ENCODE assay signal across 26 cellular contexts in the genomic region with DNA sequence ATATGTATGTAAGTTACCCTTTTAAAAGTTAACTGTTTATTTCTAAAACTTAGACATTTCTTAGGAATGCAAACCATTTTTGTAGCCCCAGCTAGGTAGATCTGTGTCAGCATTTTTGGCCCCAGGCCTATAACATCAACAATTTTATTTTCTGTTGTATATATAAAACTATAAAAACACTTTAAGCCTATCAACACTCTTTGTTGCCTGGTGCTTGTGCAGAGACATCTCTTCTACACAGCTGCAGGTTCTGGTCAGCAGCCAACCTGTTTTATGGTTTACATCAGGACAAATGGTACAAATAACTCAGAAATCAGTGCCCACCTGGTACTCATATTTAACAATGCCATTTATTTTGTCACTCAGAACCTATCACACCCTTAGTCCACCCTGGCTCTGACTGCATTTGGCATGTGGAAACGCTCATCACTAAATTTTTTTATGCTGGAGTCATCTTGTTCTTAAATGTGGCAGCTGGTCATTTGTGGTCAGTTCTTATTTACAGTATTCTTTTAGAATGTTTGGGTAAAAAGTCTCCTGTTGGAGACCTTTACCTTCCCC.
DNase-seq lines count a peak whose midpoint lies in the region; ATAC-seq, FAIRE-seq and TF ChIP-seq lines count a peak whose summit lies in the region.
"Had no signal": no experiment of that assay in that cellular context is flagged by ENCODE, and none has a peak within 500 bp of the region (broad histone marks: within the 10 kb centered on the region; RNA-seq: fewer than 3 reads in every experiment).

No MANE protein-coding gene starts in this region.

- H4K20me1 ChIP-seq in astrocyte (ENCODE audit: insufficient read depth, low read length), result no peaks in the 10 kb centered on the region
- H4K20me1 ChIP-seq in osteoblast (ENCODE audit: insufficient read depth, low read length), result no peaks in the 10 kb centered on the region

- no peaks in the 10 kb centered on the region for H3K27me3 ChIP-seq in BJ (ENCODE audit: control insufficient read depth, insufficient read depth, low read length)
- H3K27me3 ChIP-seq in astrocyte (ENCODE audit: insufficient read depth, low read length), result no peaks in the 10 kb centered on the region
- no peaks in the 10 kb centered on the region for H3K27me3 ChIP-seq in osteoblast (ENCODE audit: insufficient read depth, low read length)
- H3K27me3 ChIP-seq: esophagus muscularis mucosa, thyroid gland had no signal

- H3K4me3 ChIP-seq in BJ (ENCODE audit: low read depth, low read length) (no peak overlapping the region), astrocyte (ENCODE audit: insufficient read depth, low read depth, low read length) (no peak overlapping the region), osteoblast (ENCODE audit: insufficient read depth, low read length) (no peak overlapping the region)
- H3K4me3 ChIP-seq: esophagus muscularis mucosa, skin epidermis, thyroid gland had no signal

- DNase-seq in BJ (ENCODE audit: low read depth) (peak; percentile 45), HS-27A (ENCODE audit: low read depth) (peak; percentile 65), astrocyte (ENCODE audit: low read depth) (peak; percentile 66), myocyte (ENCODE audit: low read depth) (peak; percentile 72), osteoblast (ENCODE audit: insufficient read length, low spot score, missing footprints) (no peak), amygdala (lab: John Stamatoyannopoulos, UW) (no peak)
- DNase-seq in natural killer cell treated with Interleukin-12 subunit alpha and Interleukin-12 subunit beta and Interleukin-15 and Interleukin-18, amount 100 ng/mL, for 72 hours (ENCODE audit: low spot score), result no peak
- DNase-seq: activated CD4-positive, CD25-positive, alpha-beta regulatory T cell treated with anti-CD3 and anti-CD28 coated beads, Interleukin-2, amount 50 U/mL, for 72 hours; activated CD8-positive, alpha-beta memory T cell treated with anti-CD3 and anti-CD28 coated beads for 24 hours; activated naive CD4-positive, alpha-beta T cell treated with anti-CD3 and anti-CD28 coated beads for 36 hours; activated T-cell treated with anti-CD3 and anti-CD28 coated beads, Interleukin-2, amount 50 U/mL, for 4 hours; anterior cingulate cortex; Caco-2; effector memory CD8-positive, alpha-beta T cell; NCI-H2081; NCI-H524; nephron progenitor cell; stimulated activated CD4-positive, alpha-beta T cell treated with anti-CD3 and anti-CD28 coated beads, Interleukin-2, amount 100 ng/mL, for 24 hours; stimulated activated naive CD8-positive, alpha-beta T cell treated with anti-CD3 and anti-CD28 coated beads, Interleukin-15, Interleukin-2, amounts not matched to agents 100 U/mL and 50 U/mL, for 24 hours; thyroid gland had no signal

- H3K9me3 Mint-ChIP-seq in astrocyte (ENCODE audit: unreplicated experiment), result no peaks in the 10 kb centered on the region
- peaks cover 19% of the 10 kb centered on the region for H3K9me3 Mint-ChIP-seq in natural killer cell treated with Interleukin-12 subunit alpha and Interleukin-12 subunit beta and Interleukin-15 and Interleukin-18, amount 100 ng/mL, for 72 hours
- H3K9me3 Mint-ChIP-seq: activated naive CD4-positive, alpha-beta T cell treated with anti-CD3 and anti-CD28 coated beads for 36 hours; nephron progenitor cell had no signal

- ATAC-seq in HG03159 (IDR thresholded peaks at IDR 0.05; ENCODE audit: unreplicated experiment), result no peak
- no peak for ATAC-seq in natural killer cell treated with Interleukin-12 subunit alpha and Interleukin-12 subunit beta and Interleukin-15 and Interleukin-18, amount 100 ng/mL, for 72 hours
- ATAC-seq: activated T-cell treated with anti-CD3 and anti-CD28 coated beads, Interleukin-2, amount 50 U/mL, for 4 hours; effector memory CD8-positive, alpha-beta T cell; stimulated activated naive CD8-positive, alpha-beta T cell treated with anti-CD3 and anti-CD28 coated beads, Interleukin-15, Interleukin-2, amounts not matched to agents 100 U/mL and 50 U/mL, for 24 hours had no signal

- CTCF ChIA-PET in BJ (lab: Yijun Ruan, JAX), result no interaction called here

- H2AFZ ChIP-seq in astrocyte (ENCODE audit: low read depth, low read length) (no peak overlapping the region), osteoblast (ENCODE audit: low read length) (no peak overlapping the region)

- H3K36me3 ChIP-seq in BJ (ENCODE audit: control insufficient read depth, insufficient read depth, low read length), result no peaks in the 10 kb centered on the region
- no peaks in the 10 kb centered on the region for H3K36me3 ChIP-seq in astrocyte (ENCODE audit: insufficient read depth, low read length)
- no peaks in the 10 kb centered on the region for H3K36me3 ChIP-seq in osteoblast (ENCODE audit: insufficient read depth, low read length)
- H3K36me3 ChIP-seq: esophagus muscularis mucosa, thyroid gland had no signal

- peaks cover 2% of the 10 kb centered on the region for H3K36me3 Mint-ChIP-seq in astrocyte (ENCODE audit: low read depth, unreplicated experiment)
- H3K36me3 Mint-ChIP-seq in natural killer cell treated with Interleukin-12 subunit alpha and Interleukin-12 subunit beta and Interleukin-15 and Interleukin-18, amount 100 ng/mL, for 72 hours, result no peaks in the 10 kb centered on the region

- H3K27me3 Mint-ChIP-seq in astrocyte (ENCODE audit: low read depth, unreplicated experiment), result no peaks in the 10 kb centered on the region
- no peaks in the 10 kb centered on the region for H3K27me3 Mint-ChIP-seq in natural killer cell treated with Interleukin-12 subunit alpha and Interleukin-12 subunit beta and Interleukin-15 and Interleukin-18, amount 100 ng/mL, for 72 hours
- H3K27me3 Mint-ChIP-seq: B cell; effector memory CD8-positive, alpha-beta T cell had no signal

- H3K4me3 Mint-ChIP-seq in astrocyte (ENCODE audit: unreplicated experiment), result no peak overlapping the region
- no peak overlapping the region for H3K4me3 Mint-ChIP-seq in natural killer cell treated with Interleukin-12 subunit alpha and Interleukin-12 subunit beta and Interleukin-15 and Interleukin-18, amount 100 ng/mL, for 72 hours
- H3K4me3 Mint-ChIP-seq: activated naive CD4-positive, alpha-beta T cell treated with anti-CD3 and anti-CD28 coated beads for 36 hours; activated T-cell treated with anti-CD3 and anti-CD28 coated beads, Interleukin-2, amount 50 U/mL, for 4 hours; B cell; effector memory CD8-positive, alpha-beta T cell; nephron progenitor cell had no signal

- H3K9ac ChIP-seq in astrocyte (ENCODE audit: low read length), result no peak overlapping the region

- no peak overlapping the region for H3K27ac ChIP-seq in astrocyte (ENCODE audit: low read depth, low read length)
- no peak overlapping the region for H3K27ac ChIP-seq in osteoblast (ENCODE audit: low read depth, low read length)
- H3K27ac ChIP-seq: esophagus muscularis mucosa, RWPE1, skin epidermis, thyroid gland had no signal

- POLR2A ChIA-PET in BJ (lab: Charles Lee), result no interaction called here

- no peak overlapping the region for H3K27ac Mint-ChIP-seq in astrocyte (ENCODE audit: unreplicated experiment)
- H3K27ac Mint-ChIP-seq in natural killer cell treated with Interleukin-12 subunit alpha and Interleukin-12 subunit beta and Interleukin-15 and Interleukin-18, amount 100 ng/mL, for 72 hours, result no peak overlapping the region
- H3K27ac Mint-ChIP-seq: activated naive CD4-positive, alpha-beta T cell treated with anti-CD3 and anti-CD28 coated beads for 36 hours; B cell; effector memory CD8-positive, alpha-beta T cell; nephron progenitor cell had no signal

- TF ChIP-seq CTCF in BJ (IDR thresholded peaks at IDR 0.05; ENCODE audit: insufficient read depth, low read depth, low read length) (no peak), astrocyte (IDR thresholded peaks at IDR 0.05; ENCODE audit: insufficient read depth, low read depth, low read length) (no peak), osteoblast (IDR thresholded peaks at IDR 0.05; ENCODE audit: extremely low read depth, low read depth, low read length) (no peak)

- H3K4me2 ChIP-seq in astrocyte (ENCODE audit: low read length), result peak overlapping the region; percentile 21
- H3K4me2 ChIP-seq in osteoblast (ENCODE audit: insufficient read depth, low read length), result no peak overlapping the region

- no peak for FAIRE-seq in astrocyte (lab: Jason Lieb, UNC)
- FAIRE-seq: colon had no signal

- H3K9me3 ChIP-seq in astrocyte (ENCODE audit: insufficient read depth, low read depth, low read length) (no peaks in the 10 kb centered on the region), osteoblast (ENCODE audit: low read depth, low read length) (no peaks in the 10 kb centered on the region)
- H3K9me3 ChIP-seq: Caco-2, esophagus muscularis mucosa, thyroid gland had no signal

- peaks cover 10% of the 10 kb centered on the region for H3K4me1 Mint-ChIP-seq in astrocyte (ENCODE audit: low read depth, unreplicated experiment)
- no peaks in the 10 kb centered on the region for H3K4me1 Mint-ChIP-seq in natural killer cell treated with Interleukin-12 subunit alpha and Interleukin-12 subunit beta and Interleukin-15 and Interleukin-18, amount 100 ng/mL, for 72 hours (ENCODE audit: low read depth in 2 of 2)
- H3K4me1 Mint-ChIP-seq: B cell, nephron progenitor cell had no signal

- H3K79me2 ChIP-seq in astrocyte (ENCODE audit: insufficient read depth, low read length), result no peaks in the 10 kb centered on the region
- H3K79me2 ChIP-seq in osteoblast (ENCODE audit: insufficient read depth, low read length), result no peaks in the 10 kb centered on the region

- H3K4me1 ChIP-seq in astrocyte (ENCODE audit: insufficient read depth, low read length) (peaks cover 8% of the 10 kb centered on the region), osteoblast (ENCODE audit: insufficient read depth, low read length) (no peaks in the 10 kb centered on the region)
- H3K4me1 ChIP-seq: Caco-2, esophagus muscularis mucosa, thyroid gland had no signal

Comparison
In these comparisons a context has a peak if more than half of its experiments do, and no peak if none do; other contexts are left out.
1. DNase-seq: peak in BJ (single experiment), HS-27A (single experiment), astrocyte (single experiment) and myocyte (single experiment); none in osteoblast (single experiment), amygdala (0 of 56) and natural killer cell treated with Interleukin-12 subunit alpha and Interleukin-12 subunit beta and Interleukin-15 and Interleukin-18, amount 100 ng/mL, for 72 hours (single experiment).